Comparison of ENCODE assay signal across 9 cellular contexts in the genomic region with DNA sequence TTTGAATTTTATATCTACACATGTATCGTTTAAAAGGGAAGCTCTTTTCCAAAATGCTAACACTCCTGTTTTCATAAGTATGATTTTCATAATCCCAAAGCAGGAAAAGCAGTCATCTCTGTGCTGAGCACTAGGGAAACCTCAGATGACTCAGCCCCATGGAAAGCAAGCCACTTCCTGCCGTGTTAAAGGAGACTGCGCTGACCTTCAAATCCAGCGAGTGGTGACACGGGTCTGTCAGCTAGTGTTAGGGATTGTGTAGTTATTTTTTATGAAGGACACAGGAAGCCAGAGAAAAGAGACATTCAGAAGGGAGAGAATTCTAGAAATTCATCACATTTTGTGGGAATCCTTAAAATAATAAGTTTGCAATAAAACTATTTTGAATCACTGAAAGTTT. TPM values are rescaled to one million over a fixed set of nuclear protein-coding genes. Genes with fewer than 3 reads are reported as not detected.
DNase-seq lines count a peak whose midpoint lies in the region; ATAC-seq, FAIRE-seq and TF ChIP-seq lines count a peak whose summit lies in the region.
"Had no signal": no experiment of that assay in that cellular context is flagged by ENCODE, and none has a peak within 500 bp of the region (broad histone marks: within the 10 kb centered on the region; RNA-seq: fewer than 3 reads in every experiment).

No MANE protein-coding gene starts in this region.

- no peak overlapping the region for H2BK12ac ChIP-seq in mesenchymal stem cell (ENCODE audit: low read length in 2 of 2)

- no peak overlapping the region for H3K4ac ChIP-seq in mesenchymal stem cell (ENCODE audit: low read depth in 1 of 2, low read length in 2 of 2)

- WGBS in mesenchymal stem cell: 2% methylated on average over 5 of the region's 5 CpGs

- no peak overlapping the region for H3K4me2 ChIP-seq in mesenchymal stem cell (ENCODE audit: low read length, poor library complexity, severe bottlenecking)

- H3K23ac ChIP-seq in mesenchymal stem cell (ENCODE audit: low read length in 2 of 2): no peak overlapping the region

- no peak for FAIRE-seq in bronchial epithelial cell (lab: Jason Lieb, UNC)
- FAIRE-seq: colon had no signal

- no peak overlapping the region for H2AK5ac ChIP-seq in mesenchymal stem cell (ENCODE audit: low read length, severe bottlenecking)

- no peak overlapping the region for H3K18ac ChIP-seq in mesenchymal stem cell (ENCODE audit: low read depth in 1 of 2, low read length in 2 of 2)

- no peak overlapping the region for H2BK15ac ChIP-seq in mesenchymal stem cell (ENCODE audit: low read depth, poor library complexity, severe bottlenecking)

- peak; percentile 48 for DNase-seq in GDM1 (lab: John Stamatoyannopoulos, UW)
- DNase-seq in NOMO-1 treated with dmso at 0.1 percent for 144 hours (lab: John Stamatoyannopoulos, UW; ENCODE audit: unreplicated experiment): peak; percentile 31
- peak; percentile 86 for DNase-seq in bronchial epithelial cell (ENCODE audit: low read depth)
- DNase-seq in mesenchymal stem cell: peak; percentile 92
- DNase-seq in COR-L47 (lab: John Stamatoyannopoulos, UW): no peak
- no peak for DNase-seq in GM10266 (ENCODE audit: extremely low spot score)
- DNase-seq in iPS-NIHi7 (ENCODE audit: extremely low spot score): no peak

- no peaks in the 10 kb centered on the region for H3K36me3 ChIP-seq in bronchial epithelial cell (ENCODE audit: control insufficient read depth, insufficient read depth, low read length)
- no peaks in the 10 kb centered on the region for H3K36me3 ChIP-seq in mesenchymal stem cell (ENCODE audit: control insufficient read depth in 1 of 2, insufficient read depth in 2 of 2, low read depth in 1 of 2, low read length in 2 of 2)

- H3K4me3 ChIP-seq in bronchial epithelial cell (ENCODE audit: low read depth, low read length) (no peak overlapping the region), mesenchymal stem cell (ENCODE audit: insufficient read depth in 1 of 2, low read depth in 1 of 2, low read length in 2 of 2) (peak overlapping the region in 1 of 2 experiments; percentile 30)

- no peaks in the 10 kb centered on the region for H3K9me3 ChIP-seq in mesenchymal stem cell (ENCODE audit: control insufficient read depth, low read length)

- H2AFZ ChIP-seq in mesenchymal stem cell (ENCODE audit: low read depth, low read length): no peak overlapping the region

- no peak overlapping the region for H4K8ac ChIP-seq in mesenchymal stem cell (ENCODE audit: low read length)

- H4K91ac ChIP-seq in mesenchymal stem cell (ENCODE audit: low read length): no peak overlapping the region

- H3K79me1 ChIP-seq in mesenchymal stem cell (replicated peaks; ENCODE audit: low read length, poor library complexity, severe bottlenecking): no peaks in the 10 kb centered on the region

- peak overlapping the region; percentile 62 for H3K27ac ChIP-seq in mesenchymal stem cell (ENCODE audit: low read length, poor library complexity, severe bottlenecking)

- peaks cover 26% of the 10 kb centered on the region for H3K4me1 ChIP-seq in mesenchymal stem cell (ENCODE audit: control insufficient read depth, insufficient read depth, low read depth, low read length)

- no peak for TF ChIP-seq CTCF in bronchial epithelial cell (IDR thresholded peaks at IDR 0.05; ENCODE audit: insufficient read depth, low read length, severe bottlenecking)
- no peak for TF ChIP-seq CTCF in GM10266 (IDR thresholded peaks at IDR 0.05; ENCODE audit: control insufficient read depth, insufficient read depth, low read depth, missing control alignments)

- ATAC-seq in HG03108 (IDR thresholded peaks at IDR 0.05; ENCODE audit: unreplicated experiment): no peak

- H3K14ac ChIP-seq in mesenchymal stem cell (ENCODE audit: low read length in 2 of 2): no peak overlapping the region

- H2BK5ac ChIP-seq in mesenchymal stem cell (ENCODE audit: low read depth, low read length, poor library complexity, severe bottlenecking): no peak overlapping the region

- no peaks in the 10 kb centered on the region for H3K27me3 ChIP-seq in bronchial epithelial cell (ENCODE audit: control insufficient read depth, insufficient read depth, low read length)
- no peaks in the 10 kb centered on the region for H3K27me3 ChIP-seq in mesenchymal stem cell (ENCODE audit: control insufficient read depth in 1 of 2, insufficient read depth in 1 of 2, low read length in 2 of 2)

- H3K9ac ChIP-seq in mesenchymal stem cell (ENCODE audit: low read length): peak overlapping the region; percentile 75

- peak overlapping the region; percentile 87 for H2BK120ac ChIP-seq in mesenchymal stem cell (ENCODE audit: low read depth, low read length)

RNA-seq across cellular contexts. Expression of gene CD93, which starts 57.0 kb away (rescaled TPM):
- total RNA-seq in bronchial epithelial cell: under 0.01 and 0.13 TPM in 2 replicates
- 0.01 TPM for polyA plus RNA-seq in mesenchymal stem cell (2013, experiment 1 of 2)
- 0.01 TPM for polyA plus RNA-seq in mesenchymal stem cell (2013, experiment 2 of 2)

Comparison
In these comparisons a context has a peak if more than half of its experiments do, and no peak if none do; other contexts are left out.
1. DNase-seq: peak in GDM1 (single experiment), NOMO-1 treated with dmso at 0.1 percent for 144 hours (single experiment), bronchial epithelial cell (single experiment) and mesenchymal stem cell (single experiment); none in COR-L47 (single experiment), GM10266 (single experiment) and iPS-NIHi7 (single experiment).